ENCODE assay signal across 9 cellular contexts in the genomic region with DNA sequence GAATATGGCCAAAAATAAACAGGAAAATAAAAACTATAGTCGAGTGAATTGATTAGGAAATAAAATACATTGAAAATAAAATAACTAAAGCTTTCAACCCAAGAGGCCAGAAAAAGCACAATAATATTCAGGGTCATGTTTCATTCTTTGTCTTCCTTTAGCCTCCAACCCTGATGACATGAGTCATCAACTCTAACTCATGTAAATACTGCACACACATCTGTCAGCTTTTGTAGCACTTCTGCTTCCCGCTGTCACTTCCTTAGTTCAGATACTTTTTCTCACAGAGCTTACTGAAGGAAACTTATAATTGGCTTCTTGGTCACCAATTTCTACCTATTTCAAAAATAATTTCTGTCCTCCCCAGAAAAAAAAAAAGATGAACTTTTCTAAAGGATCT.
DNase-seq lines count a peak whose midpoint lies in the region; ATAC-seq lines count a peak whose summit lies in the region.
"Had no signal": no experiment of that assay in that cellular context is flagged by ENCODE, and none has a peak within 500 bp of the region (broad histone marks: within the 10 kb centered on the region; RNA-seq: fewer than 3 reads in every experiment).

No MANE protein-coding gene starts in this region.

- H3K4me1 Mint-ChIP-seq in activated CD4-positive, alpha-beta T cell treated with anti-CD3 and anti-CD28 coated beads for 36 hours = peaks cover 7% of the 10 kb centered on the region

- POLR2A ChIA-PET in activated CD4-positive, alpha-beta T cell treated with anti-CD3 and anti-CD28 coated beads for 36 hours (lab: Charles Lee) = no interaction called here

- H3K4me3 Mint-ChIP-seq in activated CD4-positive, alpha-beta T cell treated with anti-CD3 and anti-CD28 coated beads for 36 hours = no peak overlapping the region
- H3K4me3 Mint-ChIP-seq: T-cell had no signal

- CTCF ChIA-PET in activated CD4-positive, alpha-beta T cell treated with anti-CD3 and anti-CD28 coated beads for 36 hours (lab: Charles Lee) = interaction anchor here (0.7 to 0.8 kb wide), 2 partner anchors 129 to 190 kb away, joined by 3 read pairs; no protein-coding TSS in a partner anchor

- DNase-seq in activated CD4-positive, alpha-beta T cell treated with anti-CD3 and anti-CD28 coated beads for 36 hours = no peak
- no peak for DNase-seq in activated CD4-positive, alpha-beta T cell treated with anti-CD3 and anti-CD28 coated beads, Interleukin-2, amount 50 U/mL, for 4 hours
- DNase-seq in OCI-M1 (lab: John Stamatoyannopoulos, UW) = peak; percentile 82
- DNase-seq in left lobe of liver (ENCODE audit: low spot score) = no peak
- DNase-seq in HK-2 (ENCODE audit: unreplicated experiment) = no peak
- no peak for DNase-seq in activated CD4-positive, CD25-positive, alpha-beta regulatory T cell treated with anti-CD3 and anti-CD28 coated beads, Interleukin-2, amount 50 U/mL, for 72 hours
- DNase-seq in activated naive CD4-positive, alpha-beta T cell treated with Interleukin-2 at 50 U/mL for 16 hours = no peak
- DNase-seq: T-cell had no signal

- H3K27me3 Mint-ChIP-seq in activated CD4-positive, alpha-beta T cell treated with anti-CD3 and anti-CD28 coated beads for 36 hours = no peaks in the 10 kb centered on the region

- no peak overlapping the region for H3K27ac Mint-ChIP-seq in activated CD4-positive, alpha-beta T cell treated with anti-CD3 and anti-CD28 coated beads for 36 hours
- H3K27ac Mint-ChIP-seq: T-cell had no signal

- no peaks in the 10 kb centered on the region for H3K36me3 Mint-ChIP-seq in activated CD4-positive, alpha-beta T cell treated with anti-CD3 and anti-CD28 coated beads for 36 hours (ENCODE audit: low read depth)
- H3K36me3 Mint-ChIP-seq: T-cell had no signal

- H3K9me3 Mint-ChIP-seq in activated CD4-positive, alpha-beta T cell treated with anti-CD3 and anti-CD28 coated beads for 36 hours (ENCODE audit: low read depth) = no peaks in the 10 kb centered on the region

- intact Hi-C loops in activated CD4-positive, alpha-beta T cell treated with anti-CD3 and anti-CD28 coated beads for 36 hours (cut with DNase I, micrococcal nuclease) = no loop called here

- ATAC-seq in activated CD4-positive, alpha-beta T cell treated with anti-CD3 and anti-CD28 coated beads for 36 hours = peak; percentile 49
- ATAC-seq in HG03159 (IDR thresholded peaks at IDR 0.05; ENCODE audit: unreplicated experiment) = peak; percentile 94
- peak; percentile 58 for ATAC-seq in left lobe of liver
